In the genomic region with DNA sequence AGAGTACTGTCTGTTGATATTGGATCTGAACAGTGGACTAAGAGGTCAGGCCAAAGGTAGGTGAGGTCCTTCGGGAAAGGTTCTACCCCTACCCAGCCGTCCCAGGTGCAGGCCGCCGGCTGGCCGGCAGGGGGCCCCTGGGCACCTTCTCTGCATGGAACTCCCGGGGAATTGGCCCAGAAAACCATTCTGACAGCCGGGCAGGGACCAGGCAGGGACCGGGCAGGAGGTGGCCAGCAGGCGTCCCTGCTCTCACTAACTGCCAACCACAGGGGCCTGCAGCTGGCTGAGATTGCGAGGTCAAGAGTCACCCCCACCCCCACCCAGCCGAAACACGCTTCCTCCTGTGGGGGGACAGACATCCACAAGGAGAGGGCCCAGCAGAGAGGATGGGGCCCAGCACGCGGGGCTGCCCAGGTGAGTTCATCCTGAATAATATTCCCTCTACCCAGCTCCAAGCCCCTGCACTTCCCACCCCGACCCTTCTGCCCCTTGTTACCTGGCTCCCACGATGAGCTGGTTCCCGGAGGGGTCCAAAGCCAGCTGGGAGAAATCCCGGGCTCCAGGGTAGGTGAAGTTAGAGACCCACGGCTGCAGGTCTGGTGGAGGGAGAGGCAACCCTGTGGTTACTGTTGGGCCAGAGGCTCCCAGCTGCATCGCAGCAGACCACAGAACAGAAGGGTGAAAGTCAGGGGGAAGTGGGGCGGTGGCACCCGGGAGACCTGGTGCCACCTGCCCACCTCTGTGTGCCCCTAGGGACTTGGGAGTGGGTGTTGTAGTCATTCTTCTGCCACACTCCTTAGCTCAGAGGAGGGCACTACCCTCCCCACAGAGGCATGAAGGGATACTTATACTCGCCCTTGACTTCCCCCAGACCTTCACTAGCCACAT, we compare ENCODE assay signal across 1 cellular context.
TF ChIP-seq lines count a peak whose summit lies in the region.

No MANE protein-coding gene starts in this region.

TF ChIP-seq in H1, 55 proteins besides CTCF, POLR2A, EP300 and RAD21 (continued from another document):
- no peak for TF ChIP-seq JUN (IDR thresholded peaks at IDR 0.05; ENCODE audit: low read depth, low read length)
- no peak for TF ChIP-seq RFX5 (IDR thresholded peaks at IDR 0.05; ENCODE audit: borderline replicate concordance, low read depth, low read length)
- no peak for TF ChIP-seq HDAC6 (IDR thresholded peaks at IDR 0.05; ENCODE audit: low read depth, low read length)
- TF ChIP-seq KDM4A (IDR thresholded peaks at IDR 0.05; ENCODE audit: low read depth, low read length, severe bottlenecking): no peak
- TF ChIP-seq CREB1 (IDR thresholded peaks at IDR 0.05): no peak
- no peak for TF ChIP-seq PHF8 (conservative IDR thresholded peaks at IDR 0.05; ENCODE audit: low read depth, low read length)
- peak; percentile 6 for TF ChIP-seq EZH2 (IDR thresholded peaks at IDR 0.05; ENCODE audit: low read depth, low read length, severe bottlenecking)
- TF ChIP-seq, protein P1, sequence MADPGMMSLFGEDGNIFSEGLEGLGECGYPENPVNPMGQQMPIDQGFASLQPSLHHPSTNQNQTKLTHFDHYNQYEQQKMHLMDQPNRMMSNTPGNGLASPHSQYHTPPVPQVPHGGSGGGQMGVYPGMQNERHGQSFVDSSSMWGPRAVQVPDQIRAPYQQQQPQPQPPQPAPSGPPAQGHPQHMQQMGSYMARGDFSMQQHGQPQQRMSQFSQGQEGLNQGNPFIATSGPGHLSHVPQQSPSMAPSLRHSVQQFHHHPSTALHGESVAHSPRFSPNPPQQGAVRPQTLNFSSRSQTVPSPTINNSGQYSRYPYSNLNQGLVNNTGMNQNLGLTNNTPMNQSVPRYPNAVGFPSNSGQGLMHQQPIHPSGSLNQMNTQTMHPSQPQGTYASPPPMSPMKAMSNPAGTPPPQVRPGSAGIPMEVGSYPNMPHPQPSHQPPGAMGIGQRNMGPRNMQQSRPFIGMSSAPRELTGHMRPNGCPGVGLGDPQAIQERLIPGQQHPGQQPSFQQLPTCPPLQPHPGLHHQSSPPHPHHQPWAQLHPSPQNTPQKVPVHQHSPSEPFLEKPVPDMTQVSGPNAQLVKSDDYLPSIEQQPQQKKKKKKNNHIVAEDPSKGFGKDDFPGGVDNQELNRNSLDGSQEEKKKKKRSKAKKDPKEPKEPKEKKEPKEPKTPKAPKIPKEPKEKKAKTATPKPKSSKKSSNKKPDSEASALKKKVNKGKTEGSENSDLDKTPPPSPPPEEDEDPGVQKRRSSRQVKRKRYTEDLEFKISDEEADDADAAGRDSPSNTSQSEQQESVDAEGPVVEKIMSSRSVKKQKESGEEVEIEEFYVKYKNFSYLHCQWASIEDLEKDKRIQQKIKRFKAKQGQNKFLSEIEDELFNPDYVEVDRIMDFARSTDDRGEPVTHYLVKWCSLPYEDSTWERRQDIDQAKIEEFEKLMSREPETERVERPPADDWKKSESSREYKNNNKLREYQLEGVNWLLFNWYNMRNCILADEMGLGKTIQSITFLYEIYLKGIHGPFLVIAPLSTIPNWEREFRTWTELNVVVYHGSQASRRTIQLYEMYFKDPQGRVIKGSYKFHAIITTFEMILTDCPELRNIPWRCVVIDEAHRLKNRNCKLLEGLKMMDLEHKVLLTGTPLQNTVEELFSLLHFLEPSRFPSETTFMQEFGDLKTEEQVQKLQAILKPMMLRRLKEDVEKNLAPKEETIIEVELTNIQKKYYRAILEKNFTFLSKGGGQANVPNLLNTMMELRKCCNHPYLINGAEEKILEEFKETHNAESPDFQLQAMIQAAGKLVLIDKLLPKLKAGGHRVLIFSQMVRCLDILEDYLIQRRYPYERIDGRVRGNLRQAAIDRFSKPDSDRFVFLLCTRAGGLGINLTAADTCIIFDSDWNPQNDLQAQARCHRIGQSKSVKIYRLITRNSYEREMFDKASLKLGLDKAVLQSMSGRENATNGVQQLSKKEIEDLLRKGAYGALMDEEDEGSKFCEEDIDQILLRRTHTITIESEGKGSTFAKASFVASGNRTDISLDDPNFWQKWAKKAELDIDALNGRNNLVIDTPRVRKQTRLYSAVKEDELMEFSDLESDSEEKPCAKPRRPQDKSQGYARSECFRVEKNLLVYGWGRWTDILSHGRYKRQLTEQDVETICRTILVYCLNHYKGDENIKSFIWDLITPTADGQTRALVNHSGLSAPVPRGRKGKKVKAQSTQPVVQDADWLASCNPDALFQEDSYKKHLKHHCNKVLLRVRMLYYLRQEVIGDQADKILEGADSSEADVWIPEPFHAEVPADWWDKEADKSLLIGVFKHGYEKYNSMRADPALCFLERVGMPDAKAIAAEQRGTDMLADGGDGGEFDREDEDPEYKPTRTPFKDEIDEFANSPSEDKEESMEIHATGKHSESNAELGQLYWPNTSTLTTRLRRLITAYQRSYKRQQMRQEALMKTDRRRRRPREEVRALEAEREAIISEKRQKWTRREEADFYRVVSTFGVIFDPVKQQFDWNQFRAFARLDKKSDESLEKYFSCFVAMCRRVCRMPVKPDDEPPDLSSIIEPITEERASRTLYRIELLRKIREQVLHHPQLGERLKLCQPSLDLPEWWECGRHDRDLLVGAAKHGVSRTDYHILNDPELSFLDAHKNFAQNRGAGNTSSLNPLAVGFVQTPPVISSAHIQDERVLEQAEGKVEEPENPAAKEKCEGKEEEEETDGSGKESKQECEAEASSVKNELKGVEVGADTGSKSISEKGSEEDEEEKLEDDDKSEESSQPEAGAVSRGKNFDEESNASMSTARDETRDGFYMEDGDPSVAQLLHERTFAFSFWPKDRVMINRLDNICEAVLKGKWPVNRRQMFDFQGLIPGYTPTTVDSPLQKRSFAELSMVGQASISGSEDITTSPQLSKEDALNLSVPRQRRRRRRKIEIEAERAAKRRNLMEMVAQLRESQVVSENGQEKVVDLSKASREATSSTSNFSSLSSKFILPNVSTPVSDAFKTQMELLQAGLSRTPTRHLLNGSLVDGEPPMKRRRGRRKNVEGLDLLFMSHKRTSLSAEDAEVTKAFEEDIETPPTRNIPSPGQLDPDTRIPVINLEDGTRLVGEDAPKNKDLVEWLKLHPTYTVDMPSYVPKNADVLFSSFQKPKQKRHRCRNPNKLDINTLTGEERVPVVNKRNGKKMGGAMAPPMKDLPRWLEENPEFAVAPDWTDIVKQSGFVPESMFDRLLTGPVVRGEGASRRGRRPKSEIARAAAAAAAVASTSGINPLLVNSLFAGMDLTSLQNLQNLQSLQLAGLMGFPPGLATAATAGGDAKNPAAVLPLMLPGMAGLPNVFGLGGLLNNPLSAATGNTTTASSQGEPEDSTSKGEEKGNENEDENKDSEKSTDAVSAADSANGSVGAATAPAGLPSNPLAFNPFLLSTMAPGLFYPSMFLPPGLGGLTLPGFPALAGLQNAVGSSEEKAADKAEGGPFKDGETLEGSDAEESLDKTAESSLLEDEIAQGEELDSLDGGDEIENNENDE (IDR thresholded peaks at IDR 0.05; ENCODE audit: insufficient replicate concordance, low read length): no peak
- TF ChIP-seq SIN3A (conservative IDR thresholded peaks at IDR 0.05 in 1 of 2, IDR thresholded peaks at IDR 0.05 in 1 of 2; ENCODE audit: low read depth in 1 of 2, low read length in 2 of 2): peak; percentile 69 to 75; a peak in 2 of 4 replicates
- TF ChIP-seq CHD2 (IDR thresholded peaks at IDR 0.05; ENCODE audit: low read length): peak; percentile 21; the same call in 1 of the 2 replicates
- TF ChIP-seq TAF1 (IDR thresholded peaks at IDR 0.05; ENCODE audit: low read depth, low read length): no peak
- TF ChIP-seq SIRT6 (IDR thresholded peaks at IDR 0.05; ENCODE audit: low read length): no peak
- TF ChIP-seq CTBP2 (IDR thresholded peaks at IDR 0.05; ENCODE audit: borderline replicate concordance, insufficient read depth, insufficient read length, low read length): no peak
- TF ChIP-seq, protein P2, sequence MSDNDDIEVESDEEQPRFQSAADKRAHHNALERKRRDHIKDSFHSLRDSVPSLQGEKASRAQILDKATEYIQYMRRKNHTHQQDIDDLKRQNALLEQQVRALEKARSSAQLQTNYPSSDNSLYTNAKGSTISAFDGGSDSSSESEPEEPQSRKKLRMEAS (IDR thresholded peaks at IDR 0.05): peak; percentile 24; the same call in 1 of the 2 replicates
- TF ChIP-seq RXRA (IDR thresholded peaks at IDR 0.05; ENCODE audit: insufficient read depth, low read depth, low read length): 0 out of 2 replicates have a peak, but pooled peaks have one; percentile 8
- TF ChIP-seq NANOG (IDR thresholded peaks at IDR 0.05; ENCODE audit: insufficient read depth, low read depth, low read length, poor library complexity, severe bottlenecking): peak; percentile 5
- TF ChIP-seq TAF7 (optimal IDR thresholded peaks at IDR 0.05; ENCODE audit: borderline replicate concordance, low read depth, low read length): peak; percentile 9
- 0 out of 2 replicates have a peak, but pooled peaks have one; percentile 16 for TF ChIP-seq TCF12 (IDR thresholded peaks at IDR 0.05; ENCODE audit: low read depth, low read length)
- no peak for TF ChIP-seq SP4 (IDR thresholded peaks at IDR 0.05; ENCODE audit: low read length)
- no peak for TF ChIP-seq CBX5 (IDR thresholded peaks at IDR 0.05; ENCODE audit: low read depth, low read length)
